In genomic region chr15:41811432-41812195, GRCh38 we compare ENCODE assay signal across 1 cellular context.
TF ChIP-seq lines count a peak whose summit lies in the region.

No MANE protein-coding gene starts in this region.

TF ChIP-seq in K562, 482 proteins besides CTCF, POLR2A, EP300 and RAD21 (continued from another document and continues in another):
- no peak for TF ChIP-seq ZNF76 (CRISPR knock-in tag; IDR thresholded peaks at IDR 0.05; ENCODE audit: borderline replicate concordance)
- no peak for TF ChIP-seq ZNF445 (CRISPR knock-in tag; IDR thresholded peaks at IDR 0.05; ENCODE audit: low read depth)
- no peak for TF ChIP-seq LCOR (CRISPR knock-in tag; IDR thresholded peaks at IDR 0.05)
- no peak for TF ChIP-seq ZNF778 (CRISPR knock-in tag; IDR thresholded peaks at IDR 0.05)
- TF ChIP-seq IFI16 (CRISPR knock-in tag; IDR thresholded peaks at IDR 0.05) = no peak
- no peak for TF ChIP-seq ZNF311 (CRISPR knock-in tag; IDR thresholded peaks at IDR 0.05)
- no peak for TF ChIP-seq HEY1 (CRISPR knock-in tag; IDR thresholded peaks at IDR 0.05; ENCODE audit: borderline replicate concordance)
- peak; percentile 20; the same call in 1 of the 2 replicates for TF ChIP-seq BHLHE40 (IDR thresholded peaks at IDR 0.05; ENCODE audit: low read length)
- no peak for TF ChIP-seq ETV5 (CRISPR knock-in tag; IDR thresholded peaks at IDR 0.05; ENCODE audit: low read depth)
- TF ChIP-seq NR2C2 (CRISPR knock-in tag; IDR thresholded peaks at IDR 0.05) = no peak
- TF ChIP-seq NR2C2 (tag; IDR thresholded peaks at IDR 0.05) = no peak
- TF ChIP-seq MYBL2 (IDR thresholded peaks at IDR 0.05; ENCODE audit: low read depth) = no peak
- no peak for TF ChIP-seq MYBL2 (CRISPR knock-in tag; IDR thresholded peaks at IDR 0.05; ENCODE audit: borderline replicate concordance)
- no peak for TF ChIP-seq ZNF830 (CRISPR knock-in tag; IDR thresholded peaks at IDR 0.05)
- TF ChIP-seq ZNF174 (CRISPR knock-in tag; IDR thresholded peaks at IDR 0.05) = no peak
- TF ChIP-seq RAD51 (IDR thresholded peaks at IDR 0.05; ENCODE audit: borderline replicate concordance, low read depth) = no peak
- no peak for TF ChIP-seq PYGO2 (tag; IDR thresholded peaks at IDR 0.05)
- TF ChIP-seq, protein P1, sequence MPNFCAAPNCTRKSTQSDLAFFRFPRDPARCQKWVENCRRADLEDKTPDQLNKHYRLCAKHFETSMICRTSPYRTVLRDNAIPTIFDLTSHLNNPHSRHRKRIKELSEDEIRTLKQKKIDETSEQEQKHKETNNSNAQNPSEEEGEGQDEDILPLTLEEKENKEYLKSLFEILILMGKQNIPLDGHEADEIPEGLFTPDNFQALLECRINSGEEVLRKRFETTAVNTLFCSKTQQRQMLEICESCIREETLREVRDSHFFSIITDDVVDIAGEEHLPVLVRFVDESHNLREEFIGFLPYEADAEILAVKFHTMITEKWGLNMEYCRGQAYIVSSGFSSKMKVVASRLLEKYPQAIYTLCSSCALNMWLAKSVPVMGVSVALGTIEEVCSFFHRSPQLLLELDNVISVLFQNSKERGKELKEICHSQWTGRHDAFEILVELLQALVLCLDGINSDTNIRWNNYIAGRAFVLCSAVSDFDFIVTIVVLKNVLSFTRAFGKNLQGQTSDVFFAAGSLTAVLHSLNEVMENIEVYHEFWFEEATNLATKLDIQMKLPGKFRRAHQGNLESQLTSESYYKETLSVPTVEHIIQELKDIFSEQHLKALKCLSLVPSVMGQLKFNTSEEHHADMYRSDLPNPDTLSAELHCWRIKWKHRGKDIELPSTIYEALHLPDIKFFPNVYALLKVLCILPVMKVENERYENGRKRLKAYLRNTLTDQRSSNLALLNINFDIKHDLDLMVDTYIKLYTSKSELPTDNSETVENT (CRISPR knock-in tag; IDR thresholded peaks at IDR 0.05) = no peak
- no peak for TF ChIP-seq HCFC1 (IDR thresholded peaks at IDR 0.05; ENCODE audit: low read depth, low read length)
- TF ChIP-seq, protein P2, sequence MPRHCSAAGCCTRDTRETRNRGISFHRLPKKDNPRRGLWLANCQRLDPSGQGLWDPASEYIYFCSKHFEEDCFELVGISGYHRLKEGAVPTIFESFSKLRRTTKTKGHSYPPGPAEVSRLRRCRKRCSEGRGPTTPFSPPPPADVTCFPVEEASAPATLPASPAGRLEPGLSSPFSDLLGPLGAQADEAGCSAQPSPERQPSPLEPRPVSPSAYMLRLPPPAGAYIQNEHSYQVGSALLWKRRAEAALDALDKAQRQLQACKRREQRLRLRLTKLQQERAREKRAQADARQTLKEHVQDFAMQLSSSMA (CRISPR knock-in tag; IDR thresholded peaks at IDR 0.05) = no peak
- TF ChIP-seq ZFP1 (CRISPR knock-in tag; IDR thresholded peaks at IDR 0.05) = no peak
- no peak for TF ChIP-seq EZH2 (IDR thresholded peaks at IDR 0.05; ENCODE audit: borderline replicate concordance, low read depth, low read length)
- TF ChIP-seq JUND (IDR thresholded peaks at IDR 0.05; ENCODE audit: borderline replicate concordance, low read depth, low read length) = peak; percentile 56; the same call in 1 of the 2 replicates
- no peak; the same call in 2 of the 3 replicates for TF ChIP-seq JUND (tag; IDR thresholded peaks at IDR 0.05; ENCODE audit: borderline replicate concordance, low read depth, low read length)
- TF ChIP-seq TFAM (CRISPR knock-in tag; conservative IDR thresholded peaks at IDR 0.05) = no peak
- TF ChIP-seq ZNF584 (CRISPR knock-in tag; IDR thresholded peaks at IDR 0.05; ENCODE audit: low read depth) = no peak
- peak; percentile 27; the same call in 1 of the 2 replicates for TF ChIP-seq L3MBTL2 (IDR thresholded peaks at IDR 0.05)
- TF ChIP-seq ZNF263 (CRISPR knock-in tag; IDR thresholded peaks at IDR 0.05; ENCODE audit: borderline replicate concordance) = peak; percentile 23; the same call in 1 of the 2 replicates
- TF ChIP-seq, protein P3, sequence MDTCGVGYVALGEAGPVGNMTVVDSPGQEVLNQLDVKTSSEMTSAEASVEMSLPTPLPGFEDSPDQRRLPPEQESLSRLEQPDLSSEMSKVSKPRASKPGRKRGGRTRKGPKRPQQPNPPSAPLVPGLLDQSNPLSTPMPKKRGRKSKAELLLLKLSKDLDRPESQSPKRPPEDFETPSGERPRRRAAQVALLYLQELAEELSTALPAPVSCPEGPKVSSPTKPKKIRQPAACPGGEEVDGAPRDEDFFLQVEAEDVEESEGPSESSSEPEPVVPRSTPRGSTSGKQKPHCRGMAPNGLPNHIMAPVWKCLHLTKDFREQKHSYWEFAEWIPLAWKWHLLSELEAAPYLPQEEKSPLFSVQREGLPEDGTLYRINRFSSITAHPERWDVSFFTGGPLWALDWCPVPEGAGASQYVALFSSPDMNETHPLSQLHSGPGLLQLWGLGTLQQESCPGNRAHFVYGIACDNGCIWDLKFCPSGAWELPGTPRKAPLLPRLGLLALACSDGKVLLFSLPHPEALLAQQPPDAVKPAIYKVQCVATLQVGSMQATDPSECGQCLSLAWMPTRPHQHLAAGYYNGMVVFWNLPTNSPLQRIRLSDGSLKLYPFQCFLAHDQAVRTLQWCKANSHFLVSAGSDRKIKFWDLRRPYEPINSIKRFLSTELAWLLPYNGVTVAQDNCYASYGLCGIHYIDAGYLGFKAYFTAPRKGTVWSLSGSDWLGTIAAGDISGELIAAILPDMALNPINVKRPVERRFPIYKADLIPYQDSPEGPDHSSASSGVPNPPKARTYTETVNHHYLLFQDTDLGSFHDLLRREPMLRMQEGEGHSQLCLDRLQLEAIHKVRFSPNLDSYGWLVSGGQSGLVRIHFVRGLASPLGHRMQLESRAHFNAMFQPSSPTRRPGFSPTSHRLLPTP (IDR thresholded peaks at IDR 0.05; ENCODE audit: borderline replicate concordance, extremely low read depth, insufficient read length) = no peak
- TF ChIP-seq NR3C1 (CRISPR knock-in tag; IDR thresholded peaks at IDR 0.05) = no peak
- no peak for TF ChIP-seq KDM1A (IDR thresholded peaks at IDR 0.05)
- no peak for TF ChIP-seq CCNT2 (IDR thresholded peaks at IDR 0.05; ENCODE audit: borderline replicate concordance, extremely low read depth, insufficient read length, low read depth, low read length)
- TF ChIP-seq THRAP3 (IDR thresholded peaks at IDR 0.05; ENCODE audit: borderline replicate concordance) = no peak
- no peak for TF ChIP-seq ADNP (tag; IDR thresholded peaks at IDR 0.05)
- no peak for TF ChIP-seq FOXJ2 (tag; IDR thresholded peaks at IDR 0.05)
- TF ChIP-seq MCM5 (IDR thresholded peaks at IDR 0.05; ENCODE audit: low read depth) = no peak
- TF ChIP-seq ZBTB49 (CRISPR knock-in tag; IDR thresholded peaks at IDR 0.05; ENCODE audit: borderline replicate concordance) = no peak
- no peak for TF ChIP-seq ZC3H4 (CRISPR knock-in tag; IDR thresholded peaks at IDR 0.05; ENCODE audit: borderline replicate concordance)
- TF ChIP-seq COPS2 (conservative IDR thresholded peaks at IDR 0.05) = no peak
- TF ChIP-seq NCOA2 (IDR thresholded peaks at IDR 0.05; ENCODE audit: partially characterized antibody in 2 of 2) = no peak
- TF ChIP-seq JUNB (CRISPR knock-in tag; conservative IDR thresholded peaks at IDR 0.05) = no peak
- no peak for TF ChIP-seq ZNF431 (CRISPR knock-in tag; IDR thresholded peaks at IDR 0.05)
- TF ChIP-seq ARID1B (IDR thresholded peaks at IDR 0.05) = no peak
- TF ChIP-seq BRF2 (IDR thresholded peaks at IDR 0.05; ENCODE audit: borderline replicate concordance, insufficient read depth, insufficient read length) = no peak
- no peak for TF ChIP-seq NCOA4 (IDR thresholded peaks at IDR 0.05; ENCODE audit: partially characterized antibody)
- no peak for TF ChIP-seq HNRNPK (IDR thresholded peaks at IDR 0.05; ENCODE audit: low read depth, low read length, poor library complexity, severe bottlenecking)
- no peak for TF ChIP-seq PHTF2 (CRISPR knock-in tag; IDR thresholded peaks at IDR 0.05)
- TF ChIP-seq RREB1 (CRISPR knock-in tag; IDR thresholded peaks at IDR 0.05) = no peak
- TF ChIP-seq MAFK (IDR thresholded peaks at IDR 0.05; ENCODE audit: low read length) = no peak
- TF ChIP-seq SMC3 (conservative IDR thresholded peaks at IDR 0.05; ENCODE audit: insufficient read depth, low read depth, low read length) = peak; percentile 97
- TF ChIP-seq TCF7 (IDR thresholded peaks at IDR 0.05; ENCODE audit: borderline replicate concordance) = no peak
- TF ChIP-seq ETS2 (tag; IDR thresholded peaks at IDR 0.05; ENCODE audit: borderline replicate concordance, poor library complexity, severe bottlenecking) = no peak
- no peak for TF ChIP-seq ZNF324 (CRISPR knock-in tag; IDR thresholded peaks at IDR 0.05)
- no peak for TF ChIP-seq KDM4B (IDR thresholded peaks at IDR 0.05; ENCODE audit: borderline replicate concordance in 2 of 2, low read depth in 1 of 2)
- TF ChIP-seq, protein P4, sequence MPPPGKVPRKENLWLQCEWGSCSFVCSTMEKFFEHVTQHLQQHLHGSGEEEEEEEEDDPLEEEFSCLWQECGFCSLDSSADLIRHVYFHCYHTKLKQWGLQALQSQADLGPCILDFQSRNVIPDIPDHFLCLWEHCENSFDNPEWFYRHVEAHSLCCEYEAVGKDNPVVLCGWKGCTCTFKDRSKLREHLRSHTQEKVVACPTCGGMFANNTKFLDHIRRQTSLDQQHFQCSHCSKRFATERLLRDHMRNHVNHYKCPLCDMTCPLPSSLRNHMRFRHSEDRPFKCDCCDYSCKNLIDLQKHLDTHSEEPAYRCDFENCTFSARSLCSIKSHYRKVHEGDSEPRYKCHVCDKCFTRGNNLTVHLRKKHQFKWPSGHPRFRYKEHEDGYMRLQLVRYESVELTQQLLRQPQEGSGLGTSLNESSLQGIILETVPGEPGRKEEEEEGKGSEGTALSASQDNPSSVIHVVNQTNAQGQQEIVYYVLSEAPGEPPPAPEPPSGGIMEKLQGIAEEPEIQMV (tag; conservative IDR thresholded peaks at IDR 0.05; ENCODE audit: low read depth) = no peak
- no peak for TF ChIP-seq CBFA2T3 (IDR thresholded peaks at IDR 0.05)
- TF ChIP-seq RUNX1 (IDR thresholded peaks at IDR 0.05; ENCODE audit: low read depth) = no peak
- TF ChIP-seq MYC (IDR thresholded peaks at IDR 0.05; ENCODE audit: low read depth, low read length) = peak; percentile 72
- no peak for TF ChIP-seq MYC (CRISPR knock-in tag; IDR thresholded peaks at IDR 0.05; ENCODE audit: borderline replicate concordance, low read depth)
- no peak for TF ChIP-seq HDGF (IDR thresholded peaks at IDR 0.05)
- peak; percentile 43; the same call in 1 of the 2 replicates for TF ChIP-seq RB1 (IDR thresholded peaks at IDR 0.05; ENCODE audit: low read depth)
- no peak for TF ChIP-seq ELF1 (tag; IDR thresholded peaks at IDR 0.05)
- no peak for TF ChIP-seq ZNF408 (CRISPR knock-in tag; IDR thresholded peaks at IDR 0.05; ENCODE audit: low read depth)
- no peak for TF ChIP-seq NFE2 (IDR thresholded peaks at IDR 0.05; ENCODE audit: low read depth)
